Comparison of ENCODE assay signal across 8 cellular contexts in genomic region chr5:71067262-71067928, GRCh38. TPM values are rescaled to one million over a fixed set of nuclear protein-coding genes. Genes with fewer than 3 reads are reported as not detected.
A peak's percentile ranks its signal among the peaks of the same experiment; 100 is the strongest.
DNase-seq lines count a peak whose midpoint lies in the region; ATAC-seq and TF ChIP-seq lines count a peak whose summit lies in the region.
"Not testable (repeated sequence)": the region's sequence is repeated elsewhere in the genome, so short reads cannot be mapped to it uniquely, and the experiment has no call there.

TSS of gene GTF2H2 (minus strand) at chr5:71067676. CDS start at chr5:71062763, 4,913 bp downstream.

- not testable (repeated sequence) for H3K9ac ChIP-seq in neural cell (ENCODE audit: low read length)

- not testable (repeated sequence) for H3K4me3 Mint-ChIP-seq in activated T-helper 2 cell treated with anti-CD3 and anti-CD28 coated beads, Interferon-gamma antibody, Interleukin-2, Interleukin-4, amounts not matched to agents 10 μg/mL and 5 μg/mL and 100 μg/mL, durations not matched to agents 14 hours and 24 hours and 36 hours (ENCODE audit: low read depth); type B pancreatic cell

- not testable (repeated sequence) for H3K36me3 ChIP-seq in MG63; gastroesophageal sphincter; neural cell (ENCODE audit: insufficient read depth, low read length)

- not testable (repeated sequence) for H3K9me3 ChIP-seq in MG63; gastroesophageal sphincter; neural cell (ENCODE audit: low read length)

- not testable (repeated sequence) for TF ChIP-seq CTCF in gastroesophageal sphincter (IDR thresholded peaks at IDR 0.05); neural cell (IDR thresholded peaks at IDR 0.05; ENCODE audit: poor library complexity, severe bottlenecking); type B pancreatic cell (conservative IDR thresholded peaks at IDR 0.05)

- H2AFZ ChIP-seq in neural cell (ENCODE audit: low read depth, low read length): not testable (repeated sequence)

- H3K36me3 Mint-ChIP-seq in activated T-helper 2 cell treated with anti-CD3 and anti-CD28 coated beads, Interferon-gamma antibody, Interleukin-2, Interleukin-4, amounts not matched to agents 10 μg/mL and 5 μg/mL and 100 μg/mL, durations not matched to agents 14 hours and 24 hours and 36 hours (ENCODE audit: low read depth); type B pancreatic cell: not testable (repeated sequence)

- not testable (repeated sequence) for H3K9me2 ChIP-seq in neural cell (ENCODE audit: insufficient read depth, low read length)

- not testable (repeated sequence) for H3K27me3 ChIP-seq in MG63; gastroesophageal sphincter; neural cell (ENCODE audit: insufficient read depth, low read depth, low read length)

- not testable (repeated sequence) for H3K4me2 ChIP-seq in neural cell (ENCODE audit: low read length)

- intact Hi-C loops in activated T-helper 2 cell treated with anti-CD3 and anti-CD28 coated beads, Interferon-gamma antibody, Interleukin-2, Interleukin-4, amounts not matched to agents 10 μg/mL and 5 μg/mL and 100 μg/mL, durations not matched to agents 14 hours and 24 hours and 36 hours (cut with micrococcal nuclease): not testable (repeated sequence)

- not testable (repeated sequence) for H3K9me3 Mint-ChIP-seq in activated T-helper 2 cell treated with anti-CD3 and anti-CD28 coated beads, Interferon-gamma antibody, Interleukin-2, Interleukin-4, amounts not matched to agents 10 μg/mL and 5 μg/mL and 100 μg/mL, durations not matched to agents 14 hours and 24 hours and 36 hours; type B pancreatic cell

- not testable (repeated sequence) for TF ChIP-seq RAD21 in neural cell (conservative IDR thresholded peaks at IDR 0.05)

- not testable (repeated sequence) for H3K4me1 ChIP-seq in gastroesophageal sphincter

- H3K4me3 ChIP-seq in MG63; gastroesophageal sphincter; neural cell (ENCODE audit: low read length): not testable (repeated sequence)

- H3K27ac Mint-ChIP-seq in activated T-helper 2 cell treated with anti-CD3 and anti-CD28 coated beads, Interferon-gamma antibody, Interleukin-2, Interleukin-4, amounts not matched to agents 10 μg/mL and 5 μg/mL and 100 μg/mL, durations not matched to agents 14 hours and 24 hours and 36 hours; type B pancreatic cell: not testable (repeated sequence)

- not testable (repeated sequence) for H3K4me1 Mint-ChIP-seq in activated T-helper 2 cell treated with anti-CD3 and anti-CD28 coated beads, Interferon-gamma antibody, Interleukin-2, Interleukin-4, amounts not matched to agents 10 μg/mL and 5 μg/mL and 100 μg/mL, durations not matched to agents 14 hours and 24 hours and 36 hours (ENCODE audit: low read depth); type B pancreatic cell (ENCODE audit: unreplicated experiment)

- not testable (repeated sequence) for TF ChIP-seq EP300 in gastroesophageal sphincter (IDR thresholded peaks at IDR 0.05); neural cell (conservative IDR thresholded peaks at IDR 0.05; ENCODE audit: poor library complexity, severe bottlenecking)

- H3F3A ChIP-seq in neural cell (ENCODE audit: insufficient read depth, low read length, poor library complexity, severe bottlenecking): not testable (repeated sequence)

- peak; percentile 88 for ATAC-seq in GM18517 (IDR thresholded peaks at IDR 0.05; ENCODE audit: unreplicated experiment)
- peak; percentile 98 for ATAC-seq in GM21528 (IDR thresholded peaks at IDR 0.05; ENCODE audit: low FRiP score, unreplicated experiment)
- ATAC-seq in HG03025 (IDR thresholded peaks at IDR 0.05; ENCODE audit: low FRiP score, unreplicated experiment): peak; percentile 91
- peak; percentile 87 for ATAC-seq in gastroesophageal sphincter

- not testable (repeated sequence) for TF ChIP-seq POLR2A in gastroesophageal sphincter (IDR thresholded peaks at IDR 0.05)

- WGBS in gastroesophageal sphincter (ENCODE audit: low coverage in 1 of 2), 2 donors: no CpG with 5 or more reads among the region's 46 CpGs

- not testable (repeated sequence) for H3K27ac ChIP-seq in gastroesophageal sphincter; neural cell (ENCODE audit: low read length)

- not testable (repeated sequence) for H4K20me1 ChIP-seq in neural cell (ENCODE audit: insufficient read depth)

- not testable (repeated sequence) for H3K27me3 Mint-ChIP-seq in activated T-helper 2 cell treated with anti-CD3 and anti-CD28 coated beads, Interferon-gamma antibody, Interleukin-2, Interleukin-4, amounts not matched to agents 10 μg/mL and 5 μg/mL and 100 μg/mL, durations not matched to agents 14 hours and 24 hours and 36 hours (ENCODE audit: low read depth); type B pancreatic cell

- not testable (repeated sequence) for H3K79me2 ChIP-seq in neural cell (replicated peaks; ENCODE audit: insufficient read depth, low read length)

- not testable (repeated sequence) for DNase-seq in MG63; activated T-helper 2 cell treated with anti-CD3 and anti-CD28 coated beads, Interferon-gamma antibody, Interleukin-2, Interleukin-4, amounts not matched to agents 10 μg/mL and 5 μg/mL and 100 μg/mL, durations not matched to agents 14 hours and 24 hours and 36 hours (ENCODE audit: low spot score); type B pancreatic cell (ENCODE audit: extremely low spot score, unreplicated experiment)

RNA-seq across cellular contexts. Expression of gene GTF2H2, which starts in this region (rescaled TPM):
- 18.5 and 94.6 TPM in 2 replicates for total RNA-seq in MG63 (2014; rRNA removed; shearing (Covaris generic); ENCODE audit: low replicate concordance)
- 27.9 and 32.7 TPM in 2 replicates for total RNA-seq in activated T-helper 2 cell treated with anti-CD3 and anti-CD28 coated beads, Interferon-gamma antibody, Interleukin-2, Interleukin-4, amounts not matched to agents 10 μg/mL and 5 μg/mL and 100 μg/mL, durations not matched to agents 14 hours and 24 hours and 36 hours
- total RNA-seq in gastroesophageal sphincter: 10 to 100 TPM in 2 of 4 donors, 1 to 10 TPM in 2; 6.3 to 39.2 (median 12.3) TPM
- 25.8 and 32.5 TPM in 2 replicates for polyA plus RNA-seq in neural cell
- 43.6 and 51.6 TPM in 2 replicates for polyA minus RNA-seq in neural cell
- 23.2 and 34.4 TPM in 2 replicates for total RNA-seq in type B pancreatic cell (ENCODE audit: low replicate concordance)
